Comparison of ENCODE assay signal across 24 cellular contexts in genomic region chr20:60579941-60580515, GRCh38.
"Had no signal": no experiment of that assay in that cellular context is flagged by ENCODE, and none has a peak within 500 bp of the region (broad histone marks: within the 10 kb centered on the region; RNA-seq: fewer than 3 reads in every experiment).

No MANE protein-coding gene starts in this region.

- H3K9me3 Mint-ChIP-seq: activated naive CD4-positive, alpha-beta T cell treated with anti-CD3 and anti-CD28 coated beads, Interleukin-2, amount 50 U/mL, for 24 hours; naive thymus-derived CD8-positive, alpha-beta T cell had no signal

- H3K27ac Mint-ChIP-seq: activated CD8-positive, alpha-beta T cell treated with anti-CD3 and anti-CD28 coated beads, Interleukin-2, amount 10 ng/mL, durations not matched to agents 7 days and 5 days; activated naive CD4-positive, alpha-beta T cell treated with anti-CD3 and anti-CD28 coated beads, Interleukin-2, amount 50 U/mL, for 24 hours; naive thymus-derived CD8-positive, alpha-beta T cell had no signal

- ATAC-seq: activated CD8-positive, alpha-beta T cell treated with anti-CD3 and anti-CD28 coated beads, Interleukin-2, amount 10 ng/mL, durations not matched to agents 7 days and 5 days; body of pancreas; esophagus mucosa; lower lobe of right lung; naive thymus-derived CD8-positive, alpha-beta T cell; pancreas; psoas muscle; upper lobe of right lung had no signal

- H3K4me1 Mint-ChIP-seq: activated naive CD4-positive, alpha-beta T cell treated with anti-CD3 and anti-CD28 coated beads, Interleukin-2, amount 50 U/mL, for 24 hours; naive thymus-derived CD8-positive, alpha-beta T cell had no signal

- H3K27ac ChIP-seq: body of pancreas, hepatocyte, lower lobe of right lung, pancreas, psoas muscle, right atrium auricular region, spleen, thyroid gland, upper lobe of right lung, WERI-Rb-1 had no signal

- H3K4me3 Mint-ChIP-seq: activated CD8-positive, alpha-beta T cell treated with anti-CD3 and anti-CD28 coated beads, Interleukin-2, amount 10 ng/mL, durations not matched to agents 7 days and 5 days; activated naive CD4-positive, alpha-beta T cell treated with anti-CD3 and anti-CD28 coated beads, Interleukin-2, amount 50 U/mL, for 24 hours; naive thymus-derived CD8-positive, alpha-beta T cell had no signal

- H3K36me3 ChIP-seq: lower lobe of right lung, pancreas, right atrium auricular region, spleen, thyroid gland, upper lobe of right lung, WERI-Rb-1 had no signal

- DNase-seq: activated CD4-positive, alpha-beta T cell treated with anti-CD3 and anti-CD28 coated beads for 1 hour; activated CD4-positive, alpha-beta T cell treated with anti-CD3 and anti-CD28 coated beads, Interleukin-2, amount 50 U/mL, for 1 hour; activated CD8-positive, alpha-beta T cell treated with anti-CD3 and anti-CD28 coated beads, Interleukin-2, amount 10 ng/mL, durations not matched to agents 7 days and 5 days; activated gamma-delta T cell treated with Interleukin-2 at 50 U/mL for 16 hours; anterior cingulate cortex; body of pancreas; central memory CD4-positive, alpha-beta T cell; effector memory CD4-positive, alpha-beta T cell; foreskin melanocyte; lower lobe of right lung; naive thymus-derived CD8-positive, alpha-beta T cell; pancreas; psoas muscle; spleen; stimulated activated CD4-positive, alpha-beta T cell treated with anti-CD3 and anti-CD28 coated beads, Interleukin-4, amount 100 ng/mL, for 1 hour; stimulated activated naive CD4-positive, alpha-beta T cell treated with Interleukin-2 at 50 U/mL for 16 hours; substantia nigra; thyroid gland; upper lobe of right lung; WERI-Rb-1 had no signal

- H3K27me3 Mint-ChIP-seq: activated naive CD4-positive, alpha-beta T cell treated with anti-CD3 and anti-CD28 coated beads, Interleukin-2, amount 50 U/mL, for 24 hours had no signal

- H3K27me3 ChIP-seq: body of pancreas, hepatocyte, right atrium auricular region, spleen, thyroid gland, upper lobe of right lung had no signal

- H3K4me3 ChIP-seq: body of pancreas, hepatocyte, lower lobe of right lung, pancreas, psoas muscle, right atrium auricular region, spleen, thyroid gland, upper lobe of right lung had no signal

- H3K36me3 Mint-ChIP-seq: activated naive CD4-positive, alpha-beta T cell treated with anti-CD3 and anti-CD28 coated beads, Interleukin-2, amount 50 U/mL, for 24 hours; naive thymus-derived CD8-positive, alpha-beta T cell had no signal

- H3K9me3 ChIP-seq: body of pancreas, lower lobe of right lung, pancreas, psoas muscle, right atrium auricular region, spleen, thyroid gland, upper lobe of right lung had no signal

- H3K4me1 ChIP-seq: body of pancreas, lower lobe of right lung, pancreas, psoas muscle, right atrium auricular region, spleen, thyroid gland, upper lobe of right lung had no signal
